ENCODE assay signal across 10 cellular contexts in the genomic region with DNA sequence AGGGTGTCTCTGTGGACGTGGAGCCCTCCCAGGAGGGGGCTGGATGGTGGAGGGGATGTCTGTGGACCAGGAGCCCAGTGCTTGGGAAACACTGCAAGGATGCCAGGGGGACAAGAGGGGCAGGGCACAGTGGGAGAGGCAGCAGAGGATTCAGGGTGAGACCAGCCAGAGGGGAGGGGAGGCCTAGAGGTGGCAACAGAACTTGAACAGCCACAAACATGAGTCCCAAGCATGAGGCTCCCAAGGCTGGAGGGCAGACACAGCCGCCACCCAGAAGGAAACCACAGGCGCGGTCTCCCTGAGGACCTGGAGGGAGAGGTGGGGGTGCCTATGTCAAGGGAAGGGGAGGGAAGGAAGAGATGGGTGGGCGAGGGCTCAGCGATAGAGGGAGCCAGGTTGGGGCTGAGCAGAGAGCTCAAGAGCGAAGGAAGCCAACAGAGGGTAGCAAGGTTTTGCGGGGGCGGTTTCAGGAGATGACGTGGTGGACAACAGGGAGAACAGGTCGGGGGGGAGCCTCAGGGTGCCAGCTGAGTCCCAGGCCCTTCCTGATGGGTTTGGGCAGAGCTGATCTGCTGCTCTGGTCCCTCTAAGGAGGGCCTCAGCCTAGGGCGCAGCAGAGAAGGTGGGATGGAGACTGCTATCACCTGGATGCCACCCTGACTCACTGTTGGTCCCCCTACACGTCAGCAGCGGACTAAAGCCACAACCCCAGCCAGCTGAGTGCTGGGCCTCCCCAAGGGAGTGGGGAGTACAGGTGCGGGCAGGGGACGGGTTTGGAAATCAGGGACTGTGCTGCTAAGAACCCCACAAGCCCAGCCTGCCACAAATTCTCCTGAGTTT. TPM values are rescaled to one million over a fixed set of nuclear protein-coding genes. Genes with fewer than 3 reads are reported as not detected.
DNase-seq lines count a peak whose midpoint lies in the region; ATAC-seq and TF ChIP-seq lines count a peak whose summit lies in the region.
"Had no signal": no experiment of that assay in that cellular context is flagged by ENCODE, and none has a peak within 500 bp of the region (broad histone marks: within the 10 kb centered on the region; RNA-seq: fewer than 3 reads in every experiment).

No MANE protein-coding gene starts in this region.

- POLR2A ChIA-PET in Caco-2 (lab: Charles Lee): no interaction called here
- POLR2A ChIA-PET in activated CD8-positive, alpha-beta T cell treated with anti-CD3 and anti-CD28 coated beads, Interleukin-2, amount 10 ng/mL, durations not matched to agents 7 days and 5 days (lab: Charles Lee): interaction anchor here (0.6 to 1.5 kb wide), 2 partner anchors 35 to 41 kb away, joined by 3 read pairs; no protein-coding TSS in a partner anchor

- TF ChIP-seq POLR2A in sigmoid colon (IDR thresholded peaks at IDR 0.05): no peak

- no peaks in the 10 kb centered on the region for H3K9me2 ChIP-seq in GM23338 (ENCODE audit: insufficient read depth)

- CTCF ChIA-PET in Caco-2 (lab: Charles Lee): no interaction called here
- CTCF ChIA-PET in activated CD8-positive, alpha-beta T cell treated with anti-CD3 and anti-CD28 coated beads, Interleukin-2, amount 10 ng/mL, durations not matched to agents 7 days and 5 days (lab: Charles Lee): interaction anchor here (0.7 kb wide), 1 partner anchor 16 kb away, joined by 3 read pairs; no protein-coding TSS in a partner anchor

- H3K9me3 ChIP-seq in Caco-2 (no peaks in the 10 kb centered on the region), mesenchymal stem cell (ENCODE audit: control insufficient read depth, low read length) (no peaks in the 10 kb centered on the region), sigmoid colon (no peaks in the 10 kb centered on the region), osteoblast (ENCODE audit: low read depth, low read length) (no peaks in the 10 kb centered on the region)

- H3K9me3 Mint-ChIP-seq in Caco-2 (ENCODE audit: unreplicated experiment): no peaks in the 10 kb centered on the region
- no peaks in the 10 kb centered on the region for H3K9me3 Mint-ChIP-seq in GM23338
- H3K9me3 Mint-ChIP-seq in activated CD8-positive, alpha-beta T cell treated with anti-CD3 and anti-CD28 coated beads, Interleukin-2, amount 10 ng/mL, durations not matched to agents 7 days and 5 days (ENCODE audit: insufficient read depth): no peaks in the 10 kb centered on the region

- H3K14ac ChIP-seq in mesenchymal stem cell (ENCODE audit: low read length in 2 of 2): no peak overlapping the region

- no peak overlapping the region for H2BK120ac ChIP-seq in mesenchymal stem cell (ENCODE audit: low read depth, low read length)

- H3K27ac Mint-ChIP-seq in Caco-2 (ENCODE audit: unreplicated experiment): peak overlapping the region; percentile 82
- peak overlapping the region; percentile 39; the same call in 1 of the 2 replicates for H3K27ac Mint-ChIP-seq in GM23338
- H3K27ac Mint-ChIP-seq in activated CD8-positive, alpha-beta T cell treated with anti-CD3 and anti-CD28 coated beads, Interleukin-2, amount 10 ng/mL, durations not matched to agents 7 days and 5 days: peak overlapping the region; percentile 85

- no peak for ATAC-seq in GM23338
- ATAC-seq in activated CD8-positive, alpha-beta T cell treated with anti-CD3 and anti-CD28 coated beads, Interleukin-2, amount 10 ng/mL, durations not matched to agents 7 days and 5 days: peak; percentile 34
- ATAC-seq in GM21619 (IDR thresholded peaks at IDR 0.05; ENCODE audit: unreplicated experiment): no peak

- DNase-seq in Caco-2 (no peak), GM23338 (ENCODE audit: low spot score) (no peak), mesenchymal stem cell (no peak), sigmoid colon (no peak), osteoblast (ENCODE audit: insufficient read length, low spot score, missing footprints) (no peak), cerebellar nuclear complex (lab: John Stamatoyannopoulos, UW) (no peak)
- DNase-seq in activated CD8-positive, alpha-beta T cell treated with anti-CD3 and anti-CD28 coated beads, Interleukin-2, amount 10 ng/mL, durations not matched to agents 7 days and 5 days: no peak
- DNase-seq: DMS79 had no signal

- H2AK5ac ChIP-seq in mesenchymal stem cell (ENCODE audit: low read length, severe bottlenecking): no peak overlapping the region

- no peak overlapping the region for H3K4me3 ChIP-seq in Caco-2 (ENCODE audit: low read depth, low read length)
- no peak overlapping the region for H3K4me3 ChIP-seq in GM23338
- no peak overlapping the region for H3K4me3 ChIP-seq in mesenchymal stem cell (ENCODE audit: insufficient read depth in 1 of 2, low read depth in 1 of 2, low read length in 2 of 2)
- H3K4me3 ChIP-seq in sigmoid colon: no peak overlapping the region
- H3K4me3 ChIP-seq in osteoblast (ENCODE audit: insufficient read depth, low read length): no peak overlapping the region

- no peaks in the 10 kb centered on the region for H3K27me3 Mint-ChIP-seq in Caco-2 (ENCODE audit: insufficient read depth, unreplicated experiment)
- peaks cover 8% of the 10 kb centered on the region for H3K27me3 Mint-ChIP-seq in GM23338 (ENCODE audit: insufficient read depth, low read depth, poor library complexity)
- H3K27me3 Mint-ChIP-seq in activated CD8-positive, alpha-beta T cell treated with anti-CD3 and anti-CD28 coated beads, Interleukin-2, amount 10 ng/mL, durations not matched to agents 7 days and 5 days (ENCODE audit: low read depth): no peaks in the 10 kb centered on the region

- H3K4me1 ChIP-seq in Caco-2 (no peaks in the 10 kb centered on the region), GM23338 (ENCODE audit: insufficient read depth) (peaks cover 13% of the 10 kb centered on the region), mesenchymal stem cell (ENCODE audit: control insufficient read depth, insufficient read depth, low read depth, low read length) (peaks cover 3% of the 10 kb centered on the region), sigmoid colon (no peaks in the 10 kb centered on the region), osteoblast (ENCODE audit: insufficient read depth, low read length) (no peaks in the 10 kb centered on the region)
- H3K4me1 ChIP-seq: parathyroid adenoma had no signal

- H3K4me1 Mint-ChIP-seq in Caco-2 (ENCODE audit: low read depth, unreplicated experiment) (no peaks in the 10 kb centered on the region), GM23338 (peaks cover 31% of the 10 kb centered on the region)
- H3K4me1 Mint-ChIP-seq in activated CD8-positive, alpha-beta T cell treated with anti-CD3 and anti-CD28 coated beads, Interleukin-2, amount 10 ng/mL, durations not matched to agents 7 days and 5 days (ENCODE audit: low read depth): peaks cover 57% of the 10 kb centered on the region

- H3K27me3 ChIP-seq in Caco-2 (replicated peaks; ENCODE audit: control insufficient read depth, insufficient read depth, low read length): no peaks in the 10 kb centered on the region
- no peaks in the 10 kb centered on the region for H3K27me3 ChIP-seq in GM23338 (ENCODE audit: insufficient read depth)
- H3K27me3 ChIP-seq in mesenchymal stem cell (ENCODE audit: control insufficient read depth in 1 of 2, insufficient read depth in 1 of 2, low read length in 2 of 2): no peaks in the 10 kb centered on the region
- no peaks in the 10 kb centered on the region for H3K27me3 ChIP-seq in sigmoid colon
- H3K27me3 ChIP-seq in osteoblast (ENCODE audit: insufficient read depth, low read length): no peaks in the 10 kb centered on the region

- H3K4ac ChIP-seq in mesenchymal stem cell (ENCODE audit: low read depth in 1 of 2, low read length in 2 of 2): no peak overlapping the region

- TF ChIP-seq CTCF in Caco-2 (IDR thresholded peaks at IDR 0.05; ENCODE audit: insufficient read depth in 1 of 2, low read depth in 1 of 2, low read length in 1 of 2, severe bottlenecking in 1 of 2, unreplicated experiment in 1 of 2) (no peak), GM23338 (conservative IDR thresholded peaks at IDR 0.05; ENCODE audit: low read depth in 2 of 2) (no peak), sigmoid colon (IDR thresholded peaks at IDR 0.05) (no peak), osteoblast (IDR thresholded peaks at IDR 0.05; ENCODE audit: extremely low read depth, low read depth, low read length) (no peak)

- H4K8ac ChIP-seq in mesenchymal stem cell (ENCODE audit: low read length): peak overlapping the region; percentile 29

- no peaks in the 10 kb centered on the region; the same call in none of the 2 replicates for H4K20me1 ChIP-seq in GM23338 (replicated peaks; ENCODE audit: insufficient read depth)
- no peaks in the 10 kb centered on the region for H4K20me1 ChIP-seq in osteoblast (ENCODE audit: insufficient read depth, low read length)

- 0 out of 2 replicates have a peak, but pooled peaks cover 7% of the 10 kb centered on the region for H3F3A ChIP-seq in GM23338 (replicated peaks; ENCODE audit: low read depth)

- no peak overlapping the region; the same call in 1 of the 2 replicates for H3K27ac ChIP-seq in GM23338 (ENCODE audit: low read depth)
- H3K27ac ChIP-seq in mesenchymal stem cell (ENCODE audit: low read length, poor library complexity, severe bottlenecking): no peak overlapping the region
- H3K27ac ChIP-seq in sigmoid colon: no peak overlapping the region
- H3K27ac ChIP-seq in osteoblast (ENCODE audit: low read depth, low read length): no peak overlapping the region
- H3K27ac ChIP-seq: parathyroid adenoma had no signal

- H2BK5ac ChIP-seq in mesenchymal stem cell (ENCODE audit: low read depth, low read length, poor library complexity, severe bottlenecking): no peak overlapping the region

- H3K36me3 ChIP-seq in Caco-2 (ENCODE audit: control insufficient read depth, insufficient read depth, low read length): no peaks in the 10 kb centered on the region
- peaks cover 12% of the 10 kb centered on the region for H3K36me3 ChIP-seq in GM23338 (ENCODE audit: insufficient read depth)
- peaks cover 14 to 24% of the 10 kb centered on the region in 2 experiments for H3K36me3 ChIP-seq in mesenchymal stem cell (ENCODE audit: control insufficient read depth in 1 of 2, insufficient read depth in 2 of 2, low read depth in 1 of 2, low read length in 2 of 2)
- H3K36me3 ChIP-seq in sigmoid colon: peaks cover 1 to 37% (median 9%) of the 10 kb centered on the region in 4 donors
- peaks cover 24% of the 10 kb centered on the region for H3K36me3 ChIP-seq in osteoblast (ENCODE audit: insufficient read depth, low read length)

- intact Hi-C loops in Caco-2 (cut with micrococcal nuclease; ENCODE audit: unreplicated experiment): no loop called here
- intact Hi-C loops in sigmoid colon (cut with DNase I): no loop called here

- H3K36me3 Mint-ChIP-seq in Caco-2 (ENCODE audit: insufficient read depth, unreplicated experiment) (peaks cover 78% of the 10 kb centered on the region), GM23338 (ENCODE audit: low read depth) (peaks cover 40% of the 10 kb centered on the region)
- H3K36me3 Mint-ChIP-seq in activated CD8-positive, alpha-beta T cell treated with anti-CD3 and anti-CD28 coated beads, Interleukin-2, amount 10 ng/mL, durations not matched to agents 7 days and 5 days (ENCODE audit: low read depth): peaks cover 47% of the 10 kb centered on the region

- H2AFZ ChIP-seq in GM23338 (no peak overlapping the region), mesenchymal stem cell (ENCODE audit: low read depth, low read length) (no peak overlapping the region), osteoblast (ENCODE audit: low read length) (no peak overlapping the region)
- H2AFZ ChIP-seq: parathyroid adenoma had no signal

- H3K79me2 ChIP-seq in GM23338 (replicated peaks; ENCODE audit: insufficient read depth): no peaks in the 10 kb centered on the region
- no peaks in the 10 kb centered on the region for H3K79me2 ChIP-seq in osteoblast (ENCODE audit: insufficient read depth, low read length)
- H3K79me2 ChIP-seq: parathyroid adenoma had no signal

- H4K91ac ChIP-seq in mesenchymal stem cell (ENCODE audit: low read length): peak overlapping the region; percentile 35

- 96% methylated on average over 16 of the region's 16 CpGs for WGBS in mesenchymal stem cell
- WGBS in sigmoid colon, 2 donors: 74 to 87% methylated on average over 16 of the region's 16 CpGs

- H3K79me1 ChIP-seq in mesenchymal stem cell (replicated peaks; ENCODE audit: low read length, poor library complexity, severe bottlenecking): peaks cover 2% of the 10 kb centered on the region

- no peak overlapping the region for H3K18ac ChIP-seq in mesenchymal stem cell (ENCODE audit: low read depth in 1 of 2, low read length in 2 of 2)

- H3K4me3 Mint-ChIP-seq in Caco-2 (ENCODE audit: unreplicated experiment) (peak overlapping the region; percentile 44), GM23338 (no peak overlapping the region)
- H3K4me3 Mint-ChIP-seq in activated CD8-positive, alpha-beta T cell treated with anti-CD3 and anti-CD28 coated beads, Interleukin-2, amount 10 ng/mL, durations not matched to agents 7 days and 5 days: no peak overlapping the region

- no peak for TF ChIP-seq EP300 in sigmoid colon (IDR thresholded peaks at IDR 0.05)

- H3K23ac ChIP-seq in mesenchymal stem cell (ENCODE audit: low read length in 2 of 2): no peak overlapping the region

- no TSS peak for BruUV-seq in Caco-2 (replicated peaks; lab: Mats Ljungman, UMichigan)

- no peak overlapping the region for H3K4me2 ChIP-seq in GM23338
- H3K4me2 ChIP-seq in mesenchymal stem cell (ENCODE audit: low read length, poor library complexity, severe bottlenecking): no peak overlapping the region
- H3K4me2 ChIP-seq in osteoblast (ENCODE audit: insufficient read depth, low read length): no peak overlapping the region

- no peak overlapping the region for H2BK12ac ChIP-seq in mesenchymal stem cell (ENCODE audit: low read length in 2 of 2)

- H2BK15ac ChIP-seq in mesenchymal stem cell (ENCODE audit: low read depth, poor library complexity, severe bottlenecking): no peak overlapping the region

- H3K9ac ChIP-seq in mesenchymal stem cell (ENCODE audit: low read length): no peak overlapping the region
- H3K9ac ChIP-seq: parathyroid adenoma had no signal

RNA-seq across cellular contexts. Expression of gene PILRA, which starts 6.7 kb away (rescaled TPM):
- 0.68 TPM in 1 of 2 replicates, not detected in the other for total RNA-seq in Caco-2 (2022)
- total RNA-seq in GM23338 (2014; rRNA removed; shearing (Covaris generic)): 0.38 and 2.6 TPM in 2 replicates
- polyA plus RNA-seq in GM23338 (2016; fragmentation: Nextera tagmentation; extraction: Ambion mirVana): 5.3 and 5.9 TPM in 2 replicates
- 10 to 100 TPM in 1 of 2 experiments, 1 to 10 TPM in 1; 8.1 to 11.5 TPM for total RNA-seq in activated CD8-positive, alpha-beta T cell treated with anti-CD3 and anti-CD28 coated beads, Interleukin-2, amount 10 ng/mL, durations not matched to agents 7 days and 5 days
- polyA plus RNA-seq in mesenchymal stem cell (2013, experiment 1 of 2): 1.1 TPM
- 1.0 TPM for polyA plus RNA-seq in mesenchymal stem cell (2013, experiment 2 of 2)
- 10 to 100 TPM in 1 of 4 donors, 1 to 10 TPM in 3; 5.0 to 10.0 (median 5.9) TPM for total RNA-seq in sigmoid colon
- 1 to 10 TPM; 5.4 to 6.9 (median 5.5) TPM for polyA plus RNA-seq in sigmoid colon
- 0.36 and 0.59 TPM in 2 replicates for total RNA-seq in osteoblast

RNA-seq across cellular contexts. Expression of gene PILRB, which starts 8.7 kb away (rescaled TPM):
- total RNA-seq in Caco-2 (2022) (53.4 and 58.9 TPM in 2 replicates), sigmoid colon (10 to 100 TPM; 25.3 to 56.2 (median 44.4) TPM), osteoblast (10.9 and 14.8 TPM in 2 replicates)
- total RNA-seq in GM23338 (2014; rRNA removed; shearing (Covaris generic)): 21.6 and 43.0 TPM in 2 replicates
- polyA plus RNA-seq in GM23338 (2016; fragmentation: Nextera tagmentation; extraction: Ambion mirVana) (25.3 and 25.5 TPM in 2 replicates), sigmoid colon (10 to 100 TPM in 1 of 3 donors, 1 to 10 TPM in 2; 4.9 to 65.6 (median 7.2) TPM)
- 10 to 100 TPM; 75.7 to 77.2 TPM for total RNA-seq in activated CD8-positive, alpha-beta T cell treated with anti-CD3 and anti-CD28 coated beads, Interleukin-2, amount 10 ng/mL, durations not matched to agents 7 days and 5 days
- polyA plus RNA-seq in mesenchymal stem cell (2013, experiment 1 of 2): 9.7 TPM
- 8.9 TPM for polyA plus RNA-seq in mesenchymal stem cell (2013, experiment 2 of 2)

RNA-seq across cellular contexts. Expression of gene SPDYE3, which starts 59.1 kb away (rescaled TPM):
- total RNA-seq in Caco-2 (2022) (not detected in 2 replicates), sigmoid colon (not detected), osteoblast (under 0.01 TPM in 1 of 2 replicates, not detected in the other)
- total RNA-seq in GM23338 (2014; rRNA removed; shearing (Covaris generic)): not detected in 2 replicates
- polyA plus RNA-seq in GM23338 (2016; fragmentation: Nextera tagmentation; extraction: Ambion mirVana) (3.6 and 4.1 TPM in 2 replicates), sigmoid colon (under 1 TPM in 1 of 3 donors, not detected in 2; 0.16 TPM)
- not detected for total RNA-seq in activated CD8-positive, alpha-beta T cell treated with anti-CD3 and anti-CD28 coated beads, Interleukin-2, amount 10 ng/mL, durations not matched to agents 7 days and 5 days
- not detected for polyA plus RNA-seq in mesenchymal stem cell (2013, experiment 1 of 2)
- polyA plus RNA-seq in mesenchymal stem cell (2013, experiment 2 of 2): not detected
